9 cellular contexts compared by ENCODE assay signal in genomic region chr19:11242864-11243797, GRCh38. TPM values are rescaled to one million over a fixed set of nuclear protein-coding genes. Genes with fewer than 3 reads are reported as not detected.
A peak's percentile ranks its signal among the peaks of the same experiment; 100 is the strongest.
DNase-seq lines count a peak whose midpoint lies in the region; TF ChIP-seq lines count a peak whose summit lies in the region.
"Had no signal": no experiment of that assay in that cellular context is flagged by ENCODE, and none has a peak within 500 bp of the region (broad histone marks: within the 10 kb centered on the region; RNA-seq: fewer than 3 reads in every experiment).

No MANE protein-coding gene starts in this region.

- peak; percentile 47 for DNase-seq in GDM1 (lab: John Stamatoyannopoulos, UW)
- peak; percentile 85 for DNase-seq in HT-29 (ENCODE audit: low spot score)
- peak; percentile 78 for DNase-seq in SK-MEL-5 (ENCODE audit: low read depth, low spot score)
- peak; percentile 74 for DNase-seq in activated gamma-delta T cell treated with anti-CD3 and anti-CD28 coated beads, Interleukin-2, amount 50 U/mL, for 16 hours (ENCODE audit: low read depth)
- peak; percentile 89 for DNase-seq in globus pallidus (ENCODE audit: low spot score)
- peak; percentile 92 to 94 for DNase-seq in thyroid gland
- DNase-seq in NCI-H510A treated with DMSO at 0.1 percent for 48 hours (lab: John Stamatoyannopoulos, UW): no peak

- H3K36me3 ChIP-seq in parathyroid adenoma (ENCODE audit: control insufficient read depth, insufficient read depth, low read length) (no peaks in the 10 kb centered on the region), thyroid gland (peaks cover 17 to 34% of the 10 kb centered on the region in 2 donors)

- H3K27me3 ChIP-seq in parathyroid adenoma (ENCODE audit: control insufficient read depth, insufficient read depth, low read length): no peaks in the 10 kb centered on the region
- no peaks in the 10 kb centered on the region for H3K27me3 ChIP-seq in thyroid gland

- no peak overlapping the region for H3K4me2 ChIP-seq in parathyroid adenoma (ENCODE audit: low read length)

- intact Hi-C loops in thyroid gland (cut with DNase I): no loop called here

- 40 to 66% methylated on average over 21 to 41 of the region's 48 CpGs for WGBS in thyroid gland, 2 donors

- no peak overlapping the region for H3K9ac ChIP-seq in parathyroid adenoma

- H3K4me1 ChIP-seq in parathyroid adenoma (no peaks in the 10 kb centered on the region), thyroid gland (peaks cover 0 to 20% of the 10 kb centered on the region in 2 donors)

- no peak overlapping the region for H3K27ac ChIP-seq in parathyroid adenoma
- peak overlapping the region in 2 of 3 donors; percentile 3 to 52 for H3K27ac ChIP-seq in thyroid gland

- no peak overlapping the region for H2AFZ ChIP-seq in parathyroid adenoma

- in situ Hi-C loops in SK-MEL-5 (cut with HindIII; ENCODE audit: low pct_unique_long_range_greater_than_20kb, low sequenced_read_pairs): no loop called here

- peak in 1 of 2 donors; percentile 37 for TF ChIP-seq POLR2A in thyroid gland (IDR thresholded peaks at IDR 0.05)

- H3K79me2 ChIP-seq in parathyroid adenoma: no peaks in the 10 kb centered on the region

- H3K4me3 ChIP-seq in parathyroid adenoma (ENCODE audit: low read depth, low read length): no peak overlapping the region
- no peak overlapping the region for H3K4me3 ChIP-seq in thyroid gland (replicated peaks in 1 of 3)

- no peaks in the 10 kb centered on the region for H3K9me3 ChIP-seq in parathyroid adenoma (ENCODE audit: control insufficient read depth, low read length)
- H3K9me3 ChIP-seq in thyroid gland: no peaks in the 10 kb centered on the region

- TF ChIP-seq CTCF in parathyroid adenoma (IDR thresholded peaks at IDR 0.05) (peak; percentile 52), thyroid gland (IDR thresholded peaks at IDR 0.05) (peak; percentile 6 to 83 (median 62))

RNA-seq across cellular contexts. Expression of gene ANGPTL8, which starts 3.7 kb away (rescaled TPM):
- total RNA-seq in HT-29 (2014; rRNA removed; shearing (Covaris generic)): not detected in 2 replicates
- total RNA-seq in SK-MEL-5 (2014; rRNA removed; shearing (Covaris generic)): not detected in 2 replicates
- not detected in 2 replicates for polyA plus RNA-seq in SK-MEL-5 (2015; cell fraction: cytosol; rRNA removed)
- polyA plus RNA-seq in SK-MEL-5 (2015; cell fraction: nucleus; rRNA removed): not detected in 2 replicates
- total RNA-seq in thyroid gland: 1 to 10 TPM in 1 of 4 donors, not detected in 3; 3.4 TPM
- total RNA-seq: mononuclear cell had no signal

RNA-seq across cellular contexts. Expression of gene DOCK6, which starts 19.2 kb away (rescaled TPM):
- 12.7 and 19.4 TPM in 2 replicates for total RNA-seq in HT-29 (2014; rRNA removed; shearing (Covaris generic))
- 3.5 and 3.9 TPM in 2 replicates for total RNA-seq in SK-MEL-5 (2014; rRNA removed; shearing (Covaris generic))
- polyA plus RNA-seq in SK-MEL-5 (2015; cell fraction: cytosol; rRNA removed): 11.4 and 12.6 TPM in 2 replicates
- 24.4 and 34.5 TPM in 2 replicates for polyA plus RNA-seq in SK-MEL-5 (2015; cell fraction: nucleus; rRNA removed)
- total RNA-seq in thyroid gland: 100 to 1,000 TPM in 1 of 4 donors, 10 to 100 TPM in 3; 41.4 to 156 (median 58.1) TPM

RNA-seq across cellular contexts. Expression of gene KANK2, which starts 45.8 kb away (rescaled TPM):
- total RNA-seq in HT-29 (2014; rRNA removed; shearing (Covaris generic)): 30.8 and 35.8 TPM in 2 replicates
- total RNA-seq in SK-MEL-5 (2014; rRNA removed; shearing (Covaris generic)): 10.7 and 10.9 TPM in 2 replicates
- 27.1 and 33.6 TPM in 2 replicates for polyA plus RNA-seq in SK-MEL-5 (2015; cell fraction: cytosol; rRNA removed)
- 6.4 and 17.2 TPM in 2 replicates for polyA plus RNA-seq in SK-MEL-5 (2015; cell fraction: nucleus; rRNA removed)
- total RNA-seq in thyroid gland: 100 to 1,000 TPM; 177 to 241 (median 222) TPM

RNA-seq across cellular contexts. Expression of gene TSPAN16, which starts 52.8 kb away (rescaled TPM):
- total RNA-seq in HT-29 (2014; rRNA removed; shearing (Covaris generic)): not detected in 2 replicates
- not detected in 2 replicates for total RNA-seq in SK-MEL-5 (2014; rRNA removed; shearing (Covaris generic))
- not detected in 2 replicates for polyA plus RNA-seq in SK-MEL-5 (2015; cell fraction: cytosol; rRNA removed)
- polyA plus RNA-seq in SK-MEL-5 (2015; cell fraction: nucleus; rRNA removed): not detected in 2 replicates
- total RNA-seq in thyroid gland: under 1 TPM in 1 of 4 donors, not detected in 3; 0.54 TPM
- total RNA-seq: mononuclear cell had no signal
